In the genomic region with DNA sequence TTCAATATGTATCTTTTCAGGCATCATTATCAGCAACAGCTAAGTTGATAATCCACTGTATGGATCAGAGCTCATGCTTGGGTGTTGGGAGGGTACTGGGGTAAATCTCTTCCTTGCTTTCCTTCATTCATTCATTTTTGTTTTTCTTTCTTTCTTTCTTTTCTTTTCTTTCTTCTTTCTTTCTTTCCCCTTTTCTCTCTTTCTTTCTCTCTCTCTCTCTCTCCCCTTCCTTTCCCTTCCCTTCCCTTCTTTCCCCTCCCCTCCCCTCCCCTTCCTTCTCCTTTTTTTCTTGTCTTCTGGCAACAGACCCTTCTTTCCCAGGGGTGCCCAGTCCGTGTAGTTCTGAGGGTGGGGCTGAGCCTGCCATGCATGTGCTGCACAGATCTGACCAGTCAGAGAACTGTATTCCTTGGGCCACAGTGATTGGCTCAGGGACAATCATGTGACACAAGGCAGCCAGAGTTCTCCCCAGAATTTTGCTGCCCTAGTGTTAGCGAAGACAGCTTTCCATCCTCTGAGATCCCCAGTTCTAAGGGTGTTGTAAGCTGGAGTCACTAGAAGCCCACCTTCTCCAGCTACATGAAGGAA, we compare ENCODE assay signal across 1 cellular context.
TF ChIP-seq lines count a peak whose summit lies in the region.

No MANE protein-coding gene starts in this region.

TF ChIP-seq in K562, 482 proteins besides CTCF, POLR2A, EP300 and RAD21 (continued from another document and continues in another):
- peak; percentile 83 for TF ChIP-seq MGA (IDR thresholded peaks at IDR 0.05)
- no peak for TF ChIP-seq PHB (CRISPR knock-in tag; IDR thresholded peaks at IDR 0.05)
- TF ChIP-seq ETV1 (tag; conservative IDR thresholded peaks at IDR 0.05; ENCODE audit: low read depth): no peak
- TF ChIP-seq MXI1 (IDR thresholded peaks at IDR 0.05; ENCODE audit: low read depth, low read length): no peak
- TF ChIP-seq ESRRB (CRISPR knock-in tag; IDR thresholded peaks at IDR 0.05; ENCODE audit: borderline replicate concordance): no peak
- TF ChIP-seq HNRNPL (IDR thresholded peaks at IDR 0.05; ENCODE audit: low read depth, low read length): no peak
- no peak for TF ChIP-seq ZNF431 (CRISPR knock-in tag; IDR thresholded peaks at IDR 0.05)
- TF ChIP-seq NELFE (IDR thresholded peaks at IDR 0.05; ENCODE audit: insufficient read depth, insufficient read length): no peak
- no peak for TF ChIP-seq ZC3H8 (IDR thresholded peaks at IDR 0.05)
- TF ChIP-seq, protein P1, sequence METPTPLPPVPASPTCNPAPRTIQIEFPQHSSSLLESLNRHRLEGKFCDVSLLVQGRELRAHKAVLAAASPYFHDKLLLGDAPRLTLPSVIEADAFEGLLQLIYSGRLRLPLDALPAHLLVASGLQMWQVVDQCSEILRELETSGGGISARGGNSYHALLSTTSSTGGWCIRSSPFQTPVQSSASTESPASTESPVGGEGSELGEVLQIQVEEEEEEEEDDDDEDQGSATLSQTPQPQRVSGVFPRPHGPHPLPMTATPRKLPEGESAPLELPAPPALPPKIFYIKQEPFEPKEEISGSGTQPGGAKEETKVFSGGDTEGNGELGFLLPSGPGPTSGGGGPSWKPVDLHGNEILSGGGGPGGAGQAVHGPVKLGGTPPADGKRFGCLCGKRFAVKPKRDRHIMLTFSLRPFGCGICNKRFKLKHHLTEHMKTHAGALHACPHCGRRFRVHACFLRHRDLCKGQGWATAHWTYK (CRISPR knock-in tag; IDR thresholded peaks at IDR 0.05): no peak
- TF ChIP-seq TOE1 (IDR thresholded peaks at IDR 0.05; ENCODE audit: borderline replicate concordance): peak; percentile 56; the same call in 1 of the 2 replicates
- TF ChIP-seq TOE1 (CRISPR knock-in tag; IDR thresholded peaks at IDR 0.05; ENCODE audit: borderline replicate concordance, low read depth): no peak
- TF ChIP-seq, protein P2, sequence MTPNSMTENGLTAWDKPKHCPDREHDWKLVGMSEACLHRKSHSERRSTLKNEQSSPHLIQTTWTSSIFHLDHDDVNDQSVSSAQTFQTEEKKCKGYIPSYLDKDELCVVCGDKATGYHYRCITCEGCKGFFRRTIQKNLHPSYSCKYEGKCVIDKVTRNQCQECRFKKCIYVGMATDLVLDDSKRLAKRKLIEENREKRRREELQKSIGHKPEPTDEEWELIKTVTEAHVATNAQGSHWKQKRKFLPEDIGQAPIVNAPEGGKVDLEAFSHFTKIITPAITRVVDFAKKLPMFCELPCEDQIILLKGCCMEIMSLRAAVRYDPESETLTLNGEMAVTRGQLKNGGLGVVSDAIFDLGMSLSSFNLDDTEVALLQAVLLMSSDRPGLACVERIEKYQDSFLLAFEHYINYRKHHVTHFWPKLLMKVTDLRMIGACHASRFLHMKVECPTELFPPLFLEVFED (CRISPR knock-in tag; conservative IDR thresholded peaks at IDR 0.05): 0 out of 2 replicates have a peak, but pooled peaks have one; percentile 38
- TF ChIP-seq SMAD3 (CRISPR knock-in tag; conservative IDR thresholded peaks at IDR 0.05): no peak
- TF ChIP-seq ZBTB43 (CRISPR knock-in tag; IDR thresholded peaks at IDR 0.05): no peak
- TF ChIP-seq ZNF280A (IDR thresholded peaks at IDR 0.05; ENCODE audit: low read depth, partially characterized antibody): no peak
- no peak for TF ChIP-seq ETS1 (conservative IDR thresholded peaks at IDR 0.05; ENCODE audit: control insufficient read depth, low read depth, low read length)
- no peak for TF ChIP-seq RBM17 (IDR thresholded peaks at IDR 0.05; ENCODE audit: borderline replicate concordance, low read depth, low read length)
- no peak for TF ChIP-seq HOMEZ (CRISPR knock-in tag; IDR thresholded peaks at IDR 0.05)
- TF ChIP-seq KLF10 (CRISPR knock-in tag; IDR thresholded peaks at IDR 0.05): no peak
- TF ChIP-seq NBN (IDR thresholded peaks at IDR 0.05; ENCODE audit: low read depth): no peak
- TF ChIP-seq ZNF785 (CRISPR knock-in tag; IDR thresholded peaks at IDR 0.05): no peak
- TF ChIP-seq, protein P3, sequence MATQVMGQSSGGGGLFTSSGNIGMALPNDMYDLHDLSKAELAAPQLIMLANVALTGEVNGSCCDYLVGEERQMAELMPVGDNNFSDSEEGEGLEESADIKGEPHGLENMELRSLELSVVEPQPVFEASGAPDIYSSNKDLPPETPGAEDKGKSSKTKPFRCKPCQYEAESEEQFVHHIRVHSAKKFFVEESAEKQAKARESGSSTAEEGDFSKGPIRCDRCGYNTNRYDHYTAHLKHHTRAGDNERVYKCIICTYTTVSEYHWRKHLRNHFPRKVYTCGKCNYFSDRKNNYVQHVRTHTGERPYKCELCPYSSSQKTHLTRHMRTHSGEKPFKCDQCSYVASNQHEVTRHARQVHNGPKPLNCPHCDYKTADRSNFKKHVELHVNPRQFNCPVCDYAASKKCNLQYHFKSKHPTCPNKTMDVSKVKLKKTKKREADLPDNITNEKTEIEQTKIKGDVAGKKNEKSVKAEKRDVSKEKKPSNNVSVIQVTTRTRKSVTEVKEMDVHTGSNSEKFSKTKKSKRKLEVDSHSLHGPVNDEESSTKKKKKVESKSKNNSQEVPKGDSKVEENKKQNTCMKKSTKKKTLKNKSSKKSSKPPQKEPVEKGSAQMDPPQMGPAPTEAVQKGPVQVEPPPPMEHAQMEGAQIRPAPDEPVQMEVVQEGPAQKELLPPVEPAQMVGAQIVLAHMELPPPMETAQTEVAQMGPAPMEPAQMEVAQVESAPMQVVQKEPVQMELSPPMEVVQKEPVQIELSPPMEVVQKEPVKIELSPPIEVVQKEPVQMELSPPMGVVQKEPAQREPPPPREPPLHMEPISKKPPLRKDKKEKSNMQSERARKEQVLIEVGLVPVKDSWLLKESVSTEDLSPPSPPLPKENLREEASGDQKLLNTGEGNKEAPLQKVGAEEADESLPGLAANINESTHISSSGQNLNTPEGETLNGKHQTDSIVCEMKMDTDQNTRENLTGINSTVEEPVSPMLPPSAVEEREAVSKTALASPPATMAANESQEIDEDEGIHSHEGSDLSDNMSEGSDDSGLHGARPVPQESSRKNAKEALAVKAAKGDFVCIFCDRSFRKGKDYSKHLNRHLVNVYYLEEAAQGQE (CRISPR knock-in tag; IDR thresholded peaks at IDR 0.05; ENCODE audit: low read depth): no peak
